In the genomic region with DNA sequence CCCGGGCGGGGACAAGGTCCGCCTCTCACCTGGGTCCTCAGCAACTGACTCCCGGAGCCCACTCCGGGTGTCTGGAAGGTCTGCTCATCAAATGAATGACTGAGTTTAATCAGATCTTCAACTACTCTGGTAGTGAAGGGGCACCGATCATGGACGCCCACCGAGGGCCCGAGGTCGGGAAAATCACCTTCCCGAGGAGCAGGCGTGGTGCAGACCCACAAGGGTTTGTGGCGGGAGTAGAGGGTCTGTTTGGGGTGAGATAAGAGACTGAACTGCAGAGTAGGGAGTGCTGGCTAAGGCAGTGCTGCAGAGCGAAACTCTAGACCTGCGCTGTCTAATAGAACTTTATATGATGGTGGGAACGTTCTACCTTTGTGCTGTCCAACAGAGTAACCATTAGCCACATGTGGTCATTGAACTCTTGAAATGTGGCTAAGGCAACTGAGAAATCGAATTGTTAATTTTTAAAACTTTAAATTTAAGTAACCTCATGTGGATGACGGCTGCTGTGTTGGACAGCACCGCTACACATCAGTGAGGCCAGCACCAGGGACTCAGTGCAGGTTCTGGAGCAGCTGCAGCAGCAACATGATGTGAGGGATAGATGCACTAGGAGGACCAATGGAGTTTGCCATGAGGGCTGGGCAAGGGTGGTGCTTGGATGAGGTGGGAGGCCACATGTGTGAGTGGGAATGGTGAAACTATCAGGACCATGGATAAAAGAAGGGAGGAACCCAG, we compare ENCODE assay signal across 9 cellular contexts. TPM values are rescaled to one million over a fixed set of nuclear protein-coding genes. Genes with fewer than 3 reads are reported as not detected.
A peak's percentile ranks its signal among the peaks of the same experiment; 100 is the strongest.
DNase-seq lines count a peak whose midpoint lies in the region; ATAC-seq, FAIRE-seq and TF ChIP-seq lines count a peak whose summit lies in the region.
"Not testable (repeated sequence)": the region's sequence is repeated elsewhere in the genome, so short reads cannot be mapped to it uniquely, and the experiment has no call there.
"Had no signal": no experiment of that assay in that cellular context is flagged by ENCODE, and none has a peak within 500 bp of the region (broad histone marks: within the 10 kb centered on the region; RNA-seq: fewer than 3 reads in every experiment).

No MANE protein-coding gene starts in this region.

- not testable (repeated sequence) for H3K27me3 ChIP-seq in MG63; muscle layer of colon (ENCODE audit: control insufficient read depth in 1 of 2, insufficient read depth in 2 of 2, low read length in 2 of 2); small intestine (ENCODE audit: control insufficient read depth in 2 of 2, insufficient read depth in 2 of 2, low read length in 2 of 2)
- peaks cover 0 to 14% (median 0%) of the 10 kb centered on the region in 7 donors for H3K27me3 ChIP-seq in heart right ventricle

- H3K4me3 ChIP-seq in A549 (peak overlapping the region; percentile 92), MG63 (peak overlapping the region; percentile 86), heart right ventricle (peak overlapping the region; percentile 63 to 100 (median 97)), muscle layer of colon (ENCODE audit: low read depth in 1 of 2, low read length in 2 of 2) (peak overlapping the region; percentile 84 to 91), small intestine (ENCODE audit: low read depth in 1 of 2, low read length in 2 of 2) (peak overlapping the region; percentile 90 to 93)

- ATAC-seq in A549 (peak in 1 of 2 experiments; percentile 0; a peak in 1 of 6 replicates), GM19395 (IDR thresholded peaks at IDR 0.05; ENCODE audit: unreplicated experiment) (peak; percentile 9)
- not testable (repeated sequence) for ATAC-seq in activated CD8-positive, alpha-beta T cell treated with anti-CD3 and anti-CD28 coated beads, Interleukin-2, amount 10 ng/mL, durations not matched to agents 7 days and 5 days; heart right ventricle
- peak; percentile 3 for ATAC-seq in central memory CD8-positive, alpha-beta T cell (replicated peaks; ENCODE audit: extremely low read depth, poor library complexity, severe bottlenecking)

- not testable (repeated sequence) for FAIRE-seq in A549 (lab: Jason Lieb, UNC); small intestine (lab: Jason Lieb, UNC)

- TF ChIP-seq RAD21 in A549 (conservative IDR thresholded peaks at IDR 0.05 in 1 of 2, IDR thresholded peaks at IDR 0.05 in 1 of 2): not testable (repeated sequence)

- H3K27ac ChIP-seq in A549: peak overlapping the region; percentile 86 to 95
- H3K27ac ChIP-seq in heart right ventricle: peak overlapping the region; percentile 11 to 92 (median 87)
- H3K27ac ChIP-seq in muscle layer of colon (ENCODE audit: low read depth, low read length): peak overlapping the region; percentile 84
- peak overlapping the region in 1 of 2 donors; percentile 87 for H3K27ac ChIP-seq in small intestine (ENCODE audit: low read depth in 1 of 2, low read length in 1 of 2)

- CTCF ChIA-PET in A549 (lab: Yijun Ruan, JAX): interaction anchor here (1.0 to 2.9 kb wide), 3 partner anchors 9 to 150 kb away, joined by 3 to 13 read pairs (median 4); no protein-coding TSS in a partner anchor
- CTCF ChIA-PET in activated CD8-positive, alpha-beta T cell treated with anti-CD3 and anti-CD28 coated beads, Interleukin-2, amount 10 ng/mL, durations not matched to agents 7 days and 5 days (lab: Charles Lee): interaction anchor here (0.6 kb wide), 1 partner anchor 10 kb away, joined by 3 read pairs; no protein-coding TSS in a partner anchor

- H3K4me1 Mint-ChIP-seq in activated CD8-positive, alpha-beta T cell treated with anti-CD3 and anti-CD28 coated beads, Interleukin-2, amount 10 ng/mL, durations not matched to agents 7 days and 5 days (ENCODE audit: low read depth): peaks cover 39% of the 10 kb centered on the region
- peaks cover 43% of the 10 kb centered on the region for H3K4me1 Mint-ChIP-seq in central memory CD8-positive, alpha-beta T cell

- H3K36me3 ChIP-seq in MG63; heart right ventricle; muscle layer of colon (ENCODE audit: insufficient read depth, low read length); small intestine (ENCODE audit: control insufficient read depth in 2 of 2, insufficient read depth in 2 of 2, low read length in 2 of 2): not testable (repeated sequence)

- not testable (repeated sequence) for TF ChIP-seq CTCF in A549 (IDR thresholded peaks at IDR 0.05); heart right ventricle (IDR thresholded peaks at IDR 0.05)

- H3K9me3 ChIP-seq in A549; MG63; heart right ventricle; muscle layer of colon (ENCODE audit: low read length); small intestine (ENCODE audit: control insufficient read depth, low read depth): not testable (repeated sequence)

- intact Hi-C loops in heart right ventricle (cut with DNase I): not testable (repeated sequence)

- POLR2A ChIA-PET in A549 (lab: Yijun Ruan, JAX): not testable (repeated sequence)
- POLR2A ChIA-PET in activated CD8-positive, alpha-beta T cell treated with anti-CD3 and anti-CD28 coated beads, Interleukin-2, amount 10 ng/mL, durations not matched to agents 7 days and 5 days (lab: Charles Lee): interaction anchor here (0.6 to 1.4 kb wide), 2 partner anchors 17 to 113 kb away, joined by 3 read pairs; a partner anchor contains a TSS

- TF ChIP-seq POLR2A in A549 (IDR thresholded peaks at IDR 0.05; ENCODE audit: low read length): not testable (repeated sequence)

- TF ChIP-seq EP300 in A549 (IDR thresholded peaks at IDR 0.05): not testable (repeated sequence)

- H3K4me3 Mint-ChIP-seq in activated CD8-positive, alpha-beta T cell treated with anti-CD3 and anti-CD28 coated beads, Interleukin-2, amount 10 ng/mL, durations not matched to agents 7 days and 5 days: peak overlapping the region; percentile 97
- peak overlapping the region; percentile 97 for H3K4me3 Mint-ChIP-seq in central memory CD8-positive, alpha-beta T cell

- H3K4me1 ChIP-seq in A549; small intestine (ENCODE audit: control insufficient read depth in 2 of 2, insufficient read depth in 1 of 2, low read depth in 1 of 2, low read length in 1 of 2): not testable (repeated sequence)
- H3K4me1 ChIP-seq in heart right ventricle: peaks cover 4 to 53% (median 32%) of the 10 kb centered on the region in 9 donors
- H3K4me1 ChIP-seq in muscle layer of colon (ENCODE audit: insufficient read depth, low read length): peaks cover 15% of the 10 kb centered on the region

- peak overlapping the region; percentile 81 for H3K4me2 ChIP-seq in A549

- H3K9me3 Mint-ChIP-seq in activated CD8-positive, alpha-beta T cell treated with anti-CD3 and anti-CD28 coated beads, Interleukin-2, amount 10 ng/mL, durations not matched to agents 7 days and 5 days (ENCODE audit: insufficient read depth); central memory CD8-positive, alpha-beta T cell: not testable (repeated sequence)

- not testable (repeated sequence) for H3K27me3 Mint-ChIP-seq in activated CD8-positive, alpha-beta T cell treated with anti-CD3 and anti-CD28 coated beads, Interleukin-2, amount 10 ng/mL, durations not matched to agents 7 days and 5 days (ENCODE audit: low read depth); central memory CD8-positive, alpha-beta T cell

- DNase-seq in A549 (ENCODE audit: low read depth in 1 of 2, low spot score in 1 of 2); MG63; activated CD8-positive, alpha-beta T cell treated with anti-CD3 and anti-CD28 coated beads, Interleukin-2, amount 10 ng/mL, durations not matched to agents 7 days and 5 days; central memory CD8-positive, alpha-beta T cell (ENCODE audit: low spot score in 2 of 2); heart right ventricle: not testable (repeated sequence)
- DNase-seq in small intestine: peak; percentile 20

- not testable (repeated sequence) for H3K36me3 Mint-ChIP-seq in activated CD8-positive, alpha-beta T cell treated with anti-CD3 and anti-CD28 coated beads, Interleukin-2, amount 10 ng/mL, durations not matched to agents 7 days and 5 days (ENCODE audit: low read depth)
- peaks cover 13% of the 10 kb centered on the region for H3K36me3 Mint-ChIP-seq in central memory CD8-positive, alpha-beta T cell (ENCODE audit: insufficient read depth)

- H3K9ac ChIP-seq in muscle layer of colon (ENCODE audit: low read length): peak overlapping the region; percentile 71

- peak overlapping the region; percentile 95 for H3K27ac Mint-ChIP-seq in activated CD8-positive, alpha-beta T cell treated with anti-CD3 and anti-CD28 coated beads, Interleukin-2, amount 10 ng/mL, durations not matched to agents 7 days and 5 days
- H3K27ac Mint-ChIP-seq in central memory CD8-positive, alpha-beta T cell (ENCODE audit: low read depth): peak overlapping the region; percentile 98

- 25% methylated on average over 5 of the region's 19 CpGs for WGBS in A549 (ENCODE audit: missing lambda C conversion rate)
- 6 to 7% methylated on average over 19 of the region's 19 CpGs for WGBS in heart right ventricle, 2 donors
- WGBS in small intestine, 3 donors: 6 to 7% (median 6%) methylated on average over 19 of the region's 19 CpGs

RNA-seq across cellular contexts. Expression of a gene that starts 0.7 kb away (rescaled TPM):
- polyA plus RNA-seq in A549 (2011; rRNA removed): 14.4 and 21.3 TPM in 2 replicates
- polyA plus RNA-seq in A549 (2012; cell fraction: cytosol; rRNA removed): 26.4 and 33.3 TPM in 2 replicates
- polyA plus RNA-seq in A549 (2012; cell fraction: nucleus; rRNA removed): 108 and 136 TPM in 2 replicates
- polyA plus RNA-seq in A549 (2017; fragmentation: RNase III; extraction: RNeasy Plus Mini Kit Qiagen cat#74134 plus additional on column Dnase treatment): 12.9 to 16.1 TPM (median 16.0 TPM) in 3 replicates
- polyA minus RNA-seq in A549 (2011; rRNA and poly(A)+ RNA removed): 29.7 and 31.8 TPM in 2 replicates
- total RNA-seq in MG63 (2014; rRNA removed; shearing (Covaris generic); ENCODE audit: low replicate concordance): 8.5 TPM in 2 replicates
- total RNA-seq in activated CD8-positive, alpha-beta T cell treated with anti-CD3 and anti-CD28 coated beads, Interleukin-2, amount 10 ng/mL, durations not matched to agents 7 days and 5 days: 10 to 100 TPM; 36.3 to 45.8 TPM
- 10 to 100 TPM; 41.5 to 61.8 (median 51.4) TPM for total RNA-seq in heart right ventricle
- 10 to 100 TPM; 23.6 to 30.8 TPM for polyA plus RNA-seq in heart right ventricle
- 10 to 100 TPM; 31.7 to 59.9 (median 42.7) TPM for polyA plus RNA-seq in small intestine

RNA-seq across cellular contexts. Expression of a gene that starts 0.8 kb away (rescaled TPM):
- 3.6 and 5.0 TPM in 2 replicates for polyA plus RNA-seq in A549 (2011; rRNA removed)
- 1.8 and 2.0 TPM in 2 replicates for polyA plus RNA-seq in A549 (2012; cell fraction: cytosol; rRNA removed)
- polyA plus RNA-seq in A549 (2012; cell fraction: nucleus; rRNA removed): 38.0 and 40.8 TPM in 2 replicates
- polyA plus RNA-seq in A549 (2017; fragmentation: RNase III; extraction: RNeasy Plus Mini Kit Qiagen cat#74134 plus additional on column Dnase treatment): 3.2 to 6.9 TPM (median 4.9 TPM) in 3 replicates
- polyA minus RNA-seq in A549 (2011; rRNA and poly(A)+ RNA removed): 2.6 and 2.8 TPM in 2 replicates
- total RNA-seq in MG63 (2014; rRNA removed; shearing (Covaris generic); ENCODE audit: low replicate concordance): 0.33 TPM in 1 of 2 replicates, not detected in the other
- 1 to 10 TPM; 3.8 to 4.7 TPM for total RNA-seq in activated CD8-positive, alpha-beta T cell treated with anti-CD3 and anti-CD28 coated beads, Interleukin-2, amount 10 ng/mL, durations not matched to agents 7 days and 5 days
- total RNA-seq in heart right ventricle: 1 to 10 TPM; 2.3 to 5.1 (median 3.8) TPM
- polyA plus RNA-seq in heart right ventricle: 10 to 100 TPM in 1 of 2 donors, 1 to 10 TPM in 1; 3.3 to 16.0 TPM
- 100 to 1,000 TPM; 157 to 458 (median 212) TPM for polyA plus RNA-seq in small intestine

RNA-seq across cellular contexts. Expression of a gene that starts 15.9 kb away (rescaled TPM):
- polyA plus RNA-seq in A549 (2011; rRNA removed) (60.8 and 74.9 TPM in 2 replicates), A549 (2017; fragmentation: RNase III; extraction: RNeasy Plus Mini Kit Qiagen cat#74134 plus additional on column Dnase treatment) (57.9 to 66.9 TPM (median 64.9 TPM) in 3 replicates), heart right ventricle (10 to 100 TPM; 18.2 to 65.7 TPM), small intestine (10 to 100 TPM; 66.2 to 83.0 (median 80.7) TPM)
- polyA plus RNA-seq in A549 (2012; cell fraction: cytosol; rRNA removed): 66.5 and 81.7 TPM in 2 replicates
- 122 and 140 TPM in 2 replicates for polyA plus RNA-seq in A549 (2012; cell fraction: nucleus; rRNA removed)
- polyA minus RNA-seq in A549 (2011; rRNA and poly(A)+ RNA removed): 178 and 189 TPM in 2 replicates
- total RNA-seq in MG63 (2014; rRNA removed; shearing (Covaris generic); ENCODE audit: low replicate concordance): 53.9 and 87.5 TPM in 2 replicates
- total RNA-seq in activated CD8-positive, alpha-beta T cell treated with anti-CD3 and anti-CD28 coated beads, Interleukin-2, amount 10 ng/mL, durations not matched to agents 7 days and 5 days: 100 to 1,000 TPM; 179 to 192 TPM
- 100 to 1,000 TPM; 101 to 140 (median 110) TPM for total RNA-seq in heart right ventricle

RNA-seq across cellular contexts. Expression of a gene that starts 29.4 kb away (rescaled TPM):
- polyA plus RNA-seq in A549 (2011; rRNA removed) (0.03 TPM in 1 of 2 replicates, not detected in the other), A549 (2017; fragmentation: RNase III; extraction: RNeasy Plus Mini Kit Qiagen cat#74134 plus additional on column Dnase treatment) (0.13 TPM in 1 of 3 replicates, not detected in the others), heart right ventricle (1 to 10 TPM; 1.8 to 2.1 TPM), small intestine (under 1 TPM in 2 of 3 donors, not detected in 1; 0.81 to 0.84 TPM)
- 0.26 and 0.88 TPM in 2 replicates for polyA plus RNA-seq in A549 (2012; cell fraction: cytosol; rRNA removed)
- polyA plus RNA-seq in A549 (2012; cell fraction: nucleus; rRNA removed): 7.5 and 14.5 TPM in 2 replicates
- 0.34 TPM in 1 of 2 replicates, not detected in the other for polyA minus RNA-seq in A549 (2011; rRNA and poly(A)+ RNA removed)
- 2.1 TPM in 1 of 2 replicates, not detected in the other for total RNA-seq in MG63 (2014; rRNA removed; shearing (Covaris generic); ENCODE audit: low replicate concordance)
- total RNA-seq in activated CD8-positive, alpha-beta T cell treated with anti-CD3 and anti-CD28 coated beads, Interleukin-2, amount 10 ng/mL, durations not matched to agents 7 days and 5 days: 1 to 10 TPM in 1 of 2 experiments, under 1 TPM in 1; 0.95 to 2.0 TPM
- total RNA-seq in heart right ventricle: under 1 TPM in 2 of 10 donors, not detected in 8; 0.09 to 0.15 TPM
- total RNA-seq: mesenteric fat pad had no signal

RNA-seq across cellular contexts. Expression of a gene that starts 33.7 kb away (rescaled TPM):
- polyA plus RNA-seq in A549 (2011; rRNA removed): 12.2 and 12.9 TPM in 2 replicates
- 23.8 and 27.3 TPM in 2 replicates for polyA plus RNA-seq in A549 (2012; cell fraction: cytosol; rRNA removed)
- polyA plus RNA-seq in A549 (2012; cell fraction: nucleus; rRNA removed): 44.8 and 45.3 TPM in 2 replicates
- polyA plus RNA-seq in A549 (2017; fragmentation: RNase III; extraction: RNeasy Plus Mini Kit Qiagen cat#74134 plus additional on column Dnase treatment): 22.1 to 26.9 TPM (median 24.1 TPM) in 3 replicates
- polyA minus RNA-seq in A549 (2011; rRNA and poly(A)+ RNA removed): 20.8 and 22.9 TPM in 2 replicates
- 16.8 and 19.4 TPM in 2 replicates for total RNA-seq in MG63 (2014; rRNA removed; shearing (Covaris generic); ENCODE audit: low replicate concordance)
- 10 to 100 TPM; 50.4 to 53.0 TPM for total RNA-seq in activated CD8-positive, alpha-beta T cell treated with anti-CD3 and anti-CD28 coated beads, Interleukin-2, amount 10 ng/mL, durations not matched to agents 7 days and 5 days
- 10 to 100 TPM in 8 of 10 donors, 1 to 10 TPM in 2; 9.6 to 30.4 (median 12.9) TPM for total RNA-seq in heart right ventricle
- 10 to 100 TPM in 1 of 2 donors, 1 to 10 TPM in 1; 8.7 to 48.8 TPM for polyA plus RNA-seq in heart right ventricle
- 10 to 100 TPM; 18.1 to 47.1 (median 22.4) TPM for polyA plus RNA-seq in small intestine
